Comparison of ENCODE assay signal across 11 cellular contexts in the genomic region with DNA sequence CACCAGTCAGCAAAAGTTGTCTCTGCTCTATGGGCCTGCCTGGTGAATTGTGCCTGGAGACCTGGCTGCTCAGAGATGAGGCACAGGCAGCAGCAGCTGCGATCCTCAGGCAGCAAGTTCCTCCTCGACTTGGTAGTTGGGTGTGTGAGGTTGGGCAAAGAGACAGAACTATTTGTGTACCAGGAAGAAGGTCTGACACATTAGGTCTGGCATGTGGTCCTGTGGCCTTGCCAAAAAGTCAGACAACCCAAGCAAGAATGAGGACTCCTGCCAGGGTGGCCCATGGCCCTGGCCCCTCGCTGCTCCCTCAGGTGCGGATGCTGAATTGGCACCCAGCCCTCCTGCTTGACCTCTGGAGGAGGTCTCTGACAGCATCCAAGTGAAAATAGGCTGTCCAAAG.
DNase-seq lines count a peak whose midpoint lies in the region; ATAC-seq, FAIRE-seq and TF ChIP-seq lines count a peak whose summit lies in the region.
"Had no signal": no experiment of that assay in that cellular context is flagged by ENCODE, and none has a peak within 500 bp of the region (broad histone marks: within the 10 kb centered on the region; RNA-seq: fewer than 3 reads in every experiment).

No MANE protein-coding gene starts in this region.

- ATAC-seq in left ventricle myocardium superior (peak; percentile 99), HG03469 (IDR thresholded peaks at IDR 0.05; ENCODE audit: unreplicated experiment) (no peak)
- ATAC-seq: natural killer cell had no signal

- in situ Hi-C loops in T47D (cut with HindIII; ENCODE audit: low pct_unique_long_range_greater_than_20kb, low sequenced_read_pairs), result no loop called here

- no peaks in the 10 kb centered on the region for H3K36me3 Mint-ChIP-seq in HFFc6 (ENCODE audit: low read depth)

- no peak for TF ChIP-seq CTCF in HFFc6 (IDR thresholded peaks at IDR 0.05)

- H3K9me3 Mint-ChIP-seq in HFFc6, result peaks cover 9% of the 10 kb centered on the region

- H3K27ac Mint-ChIP-seq in HFFc6, result no peak overlapping the region
- H3K27ac Mint-ChIP-seq: natural killer cell had no signal

- H3K4me1 Mint-ChIP-seq in HFFc6 (ENCODE audit: low read depth), result peaks cover 8% of the 10 kb centered on the region
- H3K4me1 Mint-ChIP-seq: natural killer cell had no signal

- DNase-seq in HFFc6 (peak; percentile 24), T47D (ENCODE audit: low read depth in 1 of 2, low spot score in 1 of 2) (peak; percentile 34 to 85), left ventricle myocardium superior (peak; percentile 70), smooth muscle cell of the brain vasculature (ENCODE audit: low read depth, low spot score) (peak; percentile 2), HTR-8/SVneo (ENCODE audit: insufficient read length, low spot score) (no peak), NCI-H2227 (lab: John Stamatoyannopoulos, UW; ENCODE audit: unreplicated experiment) (no peak), mucosa of gallbladder (ENCODE audit: low spot score) (no peak)
- DNase-seq: activated CD4-positive, CD25-positive, alpha-beta regulatory T cell treated with anti-CD3 and anti-CD28 coated beads, Interleukin-2, amount 50 U/mL, for 72 hours; natural killer cell; NCI-H2171 treated with DMSO at 0.1 percent for 48 hours had no signal

- FAIRE-seq in HTR-8/SVneo (lab: Jason Lieb, UNC), result no peak

- peaks cover 23% of the 10 kb centered on the region for H3K27me3 Mint-ChIP-seq in HFFc6 (ENCODE audit: insufficient read depth)

- intact Hi-C loops in left ventricle myocardium superior (cut with micrococcal nuclease), result no loop called here

- H3K4me3 Mint-ChIP-seq in HFFc6, result no peak overlapping the region
- H3K4me3 Mint-ChIP-seq: natural killer cell had no signal

Comparison
In these comparisons a context has a peak if more than half of its experiments do, and no peak if none do; other contexts are left out.
1. DNase-seq: peak in HFFc6 (single experiment), T47D (2 of 2), left ventricle myocardium superior (single experiment) and smooth muscle cell of the brain vasculature (single experiment); none in HTR-8/SVneo (single experiment), NCI-H2227 (single experiment) and mucosa of gallbladder (single experiment).